In the genomic region with DNA sequence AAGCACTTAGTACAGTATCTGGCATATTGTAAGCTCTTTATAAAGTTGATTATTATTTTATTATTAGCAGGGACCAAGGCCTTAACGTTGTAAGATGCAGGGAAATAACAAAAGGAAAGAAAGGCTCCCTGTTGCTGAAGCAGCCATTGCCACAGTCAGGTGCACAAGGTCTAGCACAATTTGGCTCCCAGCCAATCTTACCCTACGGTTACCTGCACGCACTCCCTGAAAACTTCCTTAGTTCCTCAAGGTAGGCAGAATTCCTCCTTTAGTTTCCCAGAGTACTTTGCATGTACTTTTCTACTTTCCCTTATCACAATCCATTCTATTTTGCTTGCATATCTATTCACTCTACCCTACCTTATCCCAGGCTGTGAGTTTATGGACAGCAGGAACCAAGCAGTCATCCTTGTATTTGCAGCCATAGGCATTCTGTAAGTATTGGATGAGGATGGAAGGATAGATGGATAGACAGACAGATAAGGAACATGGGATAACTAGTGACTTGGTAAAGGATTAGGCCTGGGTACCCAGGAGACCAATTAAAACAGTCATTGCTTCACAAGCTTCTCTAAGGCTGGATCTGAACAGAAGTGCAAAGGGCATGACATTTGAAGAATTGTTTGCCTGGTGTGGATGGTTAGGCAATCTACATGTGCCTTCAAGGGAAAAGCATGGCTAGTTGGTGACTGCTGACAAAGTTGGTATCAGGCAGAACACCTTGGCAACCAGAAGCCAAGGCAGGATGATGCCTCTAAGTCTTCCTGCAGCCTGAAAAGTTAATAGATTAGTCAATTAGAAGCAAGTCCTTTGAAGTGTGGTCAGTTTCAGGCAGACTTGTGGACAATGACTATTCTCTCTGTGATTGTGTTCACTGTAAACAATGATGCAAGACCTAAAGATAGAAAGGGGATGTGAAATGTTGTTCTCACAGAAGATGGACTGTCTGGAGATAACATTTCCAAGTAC, we compare ENCODE assay signal across 8 cellular contexts. TPM values are rescaled to one million over a fixed set of nuclear protein-coding genes. Genes with fewer than 3 reads are reported as not detected.
DNase-seq lines count a peak whose midpoint lies in the region; ATAC-seq and TF ChIP-seq lines count a peak whose summit lies in the region.

No MANE protein-coding gene starts in this region.

- no peak overlapping the region for H3K4me2 ChIP-seq in IMR-90 (ENCODE audit: low read depth, low read length)

- no peak overlapping the region for H3K4ac ChIP-seq in IMR-90 (ENCODE audit: low read depth, low read length)

- dilution Hi-C loops in IMR-90 (cut with HindIII; ENCODE audit: low sequenced_read_pairs, unreplicated experiment), result no loop called here

- H2AK5ac ChIP-seq in IMR-90 (ENCODE audit: low read depth, low read length), result no peak overlapping the region

- TF ChIP-seq POLR2A in IMR-90 (IDR thresholded peaks at IDR 0.05; ENCODE audit: low read depth, low read length), result no peak

- no peaks in the 10 kb centered on the region for H3K36me3 ChIP-seq in IMR-90 (ENCODE audit: control insufficient read depth, insufficient read depth, low read length)
- no peaks in the 10 kb centered on the region for H3K36me3 ChIP-seq in effector memory CD4-positive, alpha-beta T cell (ENCODE audit: control insufficient read depth, insufficient read depth, low read length)

- no peak for TF ChIP-seq RAD21 in IMR-90 (IDR thresholded peaks at IDR 0.05; ENCODE audit: low read length)

- H3K9me3 Mint-ChIP-seq in memory B cell, result no peaks in the 10 kb centered on the region

- peaks cover 4% of the 10 kb centered on the region for H3K4me1 ChIP-seq in IMR-90 (ENCODE audit: control insufficient read depth, insufficient read depth, low read length)
- no peaks in the 10 kb centered on the region for H3K4me1 ChIP-seq in effector memory CD4-positive, alpha-beta T cell (ENCODE audit: control insufficient read depth, insufficient read depth, low read length, poor library complexity, severe bottlenecking)

- H2AK9ac ChIP-seq in IMR-90 (replicated peaks; ENCODE audit: low read depth, low read length, poor library complexity), result no peak overlapping the region

- DNase-seq in IMR-90 (peak; percentile 42), memory B cell (ENCODE audit: low spot score in 2 of 2) (no peak)
- DNase-seq in effector memory CD4-positive, alpha-beta T cell, result no peak
- no peak for DNase-seq in effector CD8-positive, alpha-beta T cell (lab: John Stamatoyannopoulos, UW)
- DNase-seq in stimulated activated CD4-positive, alpha-beta T cell treated with anti-CD3 and anti-CD28 coated beads, Interleukin-1b, Interleukin-23, amount 100 ng/mL, for 48 hours, result no peak
- no peak for DNase-seq in stimulated activated CD4-positive, alpha-beta T cell treated with anti-CD3 and anti-CD28 coated beads, Interleukin-12 subunit alpha, Interleukin-12 subunit beta, amount 100 ng/mL, for 4 hours

- CTCF ChIA-PET in IMR-90 (lab: Yijun Ruan, JAX), result no interaction called here

- no peak overlapping the region for H3K56ac ChIP-seq in IMR-90 (ENCODE audit: extremely low read depth, insufficient read depth, low read length)

- no peaks in the 10 kb centered on the region for H3K36me3 Mint-ChIP-seq in memory B cell

- no peak overlapping the region for H3K27ac ChIP-seq in IMR-90 (ENCODE audit: insufficient read depth, low read length)
- no peak overlapping the region for H3K27ac ChIP-seq in effector memory CD4-positive, alpha-beta T cell (ENCODE audit: insufficient read depth, low read length, poor library complexity, severe bottlenecking)

- H3K27ac Mint-ChIP-seq in memory B cell, result peak overlapping the region; percentile 35

- H3K79me1 ChIP-seq in IMR-90 (ENCODE audit: low read depth in 1 of 2, low read length in 2 of 2), result no peaks in the 10 kb centered on the region

- no peaks in the 10 kb centered on the region for H3K9me1 ChIP-seq in IMR-90 (ENCODE audit: insufficient read depth, low read length)

- H3K23ac ChIP-seq in IMR-90 (ENCODE audit: low read depth, low read length), result no peak overlapping the region

- no peak overlapping the region for H4K91ac ChIP-seq in IMR-90 (ENCODE audit: insufficient read depth, low read depth, low read length)

- H3K18ac ChIP-seq in IMR-90 (ENCODE audit: low read depth, low read length), result no peak overlapping the region

- 94% methylated on average over 3 of the region's 3 CpGs; no CpG with 5 or more reads in 1 of the 2 experiments for whole genome bisulfite sequencing in IMR-90 (ENCODE audit: extremely low coverage in 2 of 2, insufficient read length in 1 of 2), 2 experiments

- H3K4me1 Mint-ChIP-seq in memory B cell, result peaks cover 10% of the 10 kb centered on the region

- intact Hi-C loops in IMR-90 (cut with micrococcal nuclease), result no loop called here

- no peak overlapping the region for H4K8ac ChIP-seq in IMR-90 (ENCODE audit: low read depth in 2 of 2, low read length in 2 of 2)

- H2BK5ac ChIP-seq in IMR-90 (ENCODE audit: low read depth, low read length, poor library complexity, severe bottlenecking), result no peak overlapping the region

- in situ Hi-C loops in IMR-90 (cut with MboI; ENCODE audit: low sequenced_read_pairs), result loop anchor here (25.0 kb wide), 1 partner anchor 725 kb away; no protein-coding TSS in a partner anchor

- no peaks in the 10 kb centered on the region for H3K9me3 ChIP-seq in IMR-90 (ENCODE audit: control insufficient read depth, insufficient read depth, low read length)
- H3K9me3 ChIP-seq in effector memory CD4-positive, alpha-beta T cell (ENCODE audit: control insufficient read depth, low read length), result no peaks in the 10 kb centered on the region

- no TSS peak for BruUV-seq in IMR-90 (replicated peaks; lab: Mats Ljungman, UMichigan)

- no peak overlapping the region for H2AFZ ChIP-seq in IMR-90 (replicated peaks; ENCODE audit: low read length, poor library complexity)

- H2BK20ac ChIP-seq in IMR-90 (ENCODE audit: low read depth, low read length), result no peak overlapping the region

- H3K14ac ChIP-seq in IMR-90 (replicated peaks; ENCODE audit: low read depth, low read length), result no peak overlapping the region

- H2BK15ac ChIP-seq in IMR-90 (ENCODE audit: low read depth, low read length), result no peak overlapping the region

- POLR2A ChIA-PET in IMR-90 (lab: Charles Lee; ENCODE audit: unreplicated experiment), result no interaction called here

- H3K27me3 ChIP-seq in IMR-90 (ENCODE audit: control insufficient read depth, insufficient read depth, low read length), result no peaks in the 10 kb centered on the region
- H3K27me3 ChIP-seq in effector memory CD4-positive, alpha-beta T cell (replicated peaks; ENCODE audit: control insufficient read depth, insufficient read depth, low read length, poor library complexity, severe bottlenecking), result no peaks in the 10 kb centered on the region

- no peak overlapping the region for H4K5ac ChIP-seq in IMR-90 (ENCODE audit: low read depth, low read length)

- no peak overlapping the region for H2BK120ac ChIP-seq in IMR-90 (ENCODE audit: low read depth, low read length)

- H3K27me3 Mint-ChIP-seq in memory B cell, result no peaks in the 10 kb centered on the region

- no peaks in the 10 kb centered on the region for H4K20me1 ChIP-seq in IMR-90 (ENCODE audit: insufficient read depth, low read length)

- H3K9ac ChIP-seq in IMR-90 (ENCODE audit: low read depth, low read length), result no peak overlapping the region

- ATAC-seq in GM18499 (IDR thresholded peaks at IDR 0.05; ENCODE audit: insufficient read depth, unreplicated experiment) (peak; percentile 99), GM21717 (IDR thresholded peaks at IDR 0.05; ENCODE audit: unreplicated experiment) (peak; percentile 96), IMR-90 (ENCODE audit: low read depth) (no peak), memory B cell (ENCODE audit: low read depth) (peak; percentile 76)

- TF ChIP-seq CTCF in IMR-90 (conservative IDR thresholded peaks at IDR 0.05; ENCODE audit: low read depth, low read length), result no peak

- no peak overlapping the region for H3K4me3 Mint-ChIP-seq in memory B cell

- no peak overlapping the region for H3K4me3 ChIP-seq in IMR-90 (ENCODE audit: insufficient read depth, low read depth, low read length)
- H3K4me3 ChIP-seq in effector memory CD4-positive, alpha-beta T cell (ENCODE audit: insufficient read depth, low read depth, low read length, poor library complexity, severe bottlenecking), result no peak overlapping the region

TF ChIP-seq in IMR-90, 13 proteins besides CTCF, POLR2A, EP300 and RAD21:
- TF ChIP-seq CEBPB (IDR thresholded peaks at IDR 0.05; ENCODE audit: low read depth, low read length), result peak; percentile 71
- TF ChIP-seq, protein P1, sequence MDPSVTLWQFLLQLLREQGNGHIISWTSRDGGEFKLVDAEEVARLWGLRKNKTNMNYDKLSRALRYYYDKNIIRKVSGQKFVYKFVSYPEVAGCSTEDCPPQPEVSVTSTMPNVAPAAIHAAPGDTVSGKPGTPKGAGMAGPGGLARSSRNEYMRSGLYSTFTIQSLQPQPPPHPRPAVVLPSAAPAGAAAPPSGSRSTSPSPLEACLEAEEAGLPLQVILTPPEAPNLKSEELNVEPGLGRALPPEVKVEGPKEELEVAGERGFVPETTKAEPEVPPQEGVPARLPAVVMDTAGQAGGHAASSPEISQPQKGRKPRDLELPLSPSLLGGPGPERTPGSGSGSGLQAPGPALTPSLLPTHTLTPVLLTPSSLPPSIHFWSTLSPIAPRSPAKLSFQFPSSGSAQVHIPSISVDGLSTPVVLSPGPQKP (IDR thresholded peaks at IDR 0.05; ENCODE audit: borderline replicate concordance, low read depth, low read length), result no peak

RNA-seq across cellular contexts. Expression of a gene that starts 20.8 kb away (rescaled TPM):
- 101 and 103 TPM in 2 replicates for total RNA-seq in IMR-90 (2012; rRNA removed)
- polyA plus RNA-seq in IMR-90 (2012; rRNA removed), result 61.6 and 76.9 TPM in 2 replicates
- 27.1 and 56.2 TPM in 2 replicates for polyA plus RNA-seq in IMR-90 (2012; cell fraction: cytosol; rRNA removed)
- 24.6 and 68.2 TPM in 2 replicates for polyA plus RNA-seq in IMR-90 (2012; cell fraction: nucleus; rRNA removed; ENCODE audit: low replicate concordance)
